In genomic region chr6:48610846-48611245, GRCh38 we compare ENCODE assay signal across 29 cellular contexts.
DNase-seq lines count a peak whose midpoint lies in the region; ATAC-seq, FAIRE-seq and TF ChIP-seq lines count a peak whose summit lies in the region.
"Had no signal": no experiment of that assay in that cellular context is flagged by ENCODE, and none has a peak within 500 bp of the region (broad histone marks: within the 10 kb centered on the region; RNA-seq: fewer than 3 reads in every experiment).

No MANE protein-coding gene starts in this region.

- H3K4me3 ChIP-seq in ACC112 (ENCODE audit: low read depth, low read length), result peak overlapping the region; percentile 64
- no peak overlapping the region for H3K4me3 ChIP-seq in endothelial cell of umbilical vein (replicated peaks in 1 of 3; ENCODE audit: insufficient read depth in 1 of 3, low read depth in 1 of 3, low read length in 3 of 3)
- H3K4me3 ChIP-seq: upper lobe of right lung had no signal

- H2AFZ ChIP-seq in ACC112 (ENCODE audit: low read length, unreplicated experiment) (peak overlapping the region; percentile 67), endothelial cell of umbilical vein (ENCODE audit: low read depth, low read length) (no peak overlapping the region)

- no peak overlapping the region for H3K9ac ChIP-seq in endothelial cell of umbilical vein (replicated peaks; ENCODE audit: extremely low read depth, insufficient read depth, low read length)
- H3K9ac ChIP-seq: KMS-11 had no signal

- no peak for TF ChIP-seq POLR2A in endothelial cell of umbilical vein (IDR thresholded peaks at IDR 0.05; ENCODE audit: low read depth, low read length)

- no peaks in the 10 kb centered on the region for H3K36me3 Mint-ChIP-seq in osteocyte (ENCODE audit: unreplicated experiment)
- H3K36me3 Mint-ChIP-seq: naive B cell; stimulated activated naive B cell treated with anti-CD40 and anti-IgM and Interleukin-4, amounts not matched to agents 10 μg/mL and 1 μg/mL and 100 μg/mL, for 72 hours had no signal

- intact Hi-C loops in endothelial cell of umbilical vein (cut with micrococcal nuclease), result no loop called here

- H3K9me1 ChIP-seq in endothelial cell of umbilical vein (replicated peaks; ENCODE audit: control insufficient read depth, extremely low read depth, insufficient read depth, low read length), result no peaks in the 10 kb centered on the region

- dilution Hi-C loops in endothelial cell of umbilical vein (cut with MboI; ENCODE audit: extremely low pct_ligation_motif_present, low sequenced_read_pairs), result no loop called here

- no peaks in the 10 kb centered on the region for H3K9me3 ChIP-seq in endothelial cell of umbilical vein (replicated peaks; ENCODE audit: control insufficient read depth, insufficient read depth, low read length)
- H3K9me3 ChIP-seq: neutrophil, upper lobe of right lung had no signal

- no peak for ATAC-seq in HG02840 (IDR thresholded peaks at IDR 0.05; ENCODE audit: low FRiP score, unreplicated experiment)
- ATAC-seq: stimulated activated naive B cell treated with anti-CD40 and anti-IgM and Interleukin-4, amounts not matched to agents 10 μg/mL and 1 μg/mL and 100 μg/mL, for 72 hours; upper lobe of right lung had no signal

- peak overlapping the region; percentile 53 for H3K27ac Mint-ChIP-seq in osteocyte (ENCODE audit: unreplicated experiment)
- H3K27ac Mint-ChIP-seq: activated CD4-positive, alpha-beta memory T cell treated with anti-CD3 and anti-CD28 coated beads, Interleukin-2, amount 10 ng/mL, durations not matched to agents 7 days and 5 days; activated naive CD4-positive, alpha-beta T cell treated with anti-CD3 and anti-CD28 coated beads for 36 hours; CD4-positive, alpha-beta T cell; naive B cell; stimulated activated naive B cell treated with anti-CD40 and anti-IgM and Interleukin-4, amounts not matched to agents 10 μg/mL and 1 μg/mL and 100 μg/mL, for 72 hours had no signal

- peaks cover 25% of the 10 kb centered on the region for H3K4me1 Mint-ChIP-seq in osteocyte (ENCODE audit: unreplicated experiment)
- H3K4me1 Mint-ChIP-seq: activated CD4-positive, alpha-beta memory T cell treated with anti-CD3 and anti-CD28 coated beads, Interleukin-2, amount 10 ng/mL, durations not matched to agents 7 days and 5 days; naive B cell; stimulated activated naive B cell treated with anti-CD40 and anti-IgM and Interleukin-4, amounts not matched to agents 10 μg/mL and 1 μg/mL and 100 μg/mL, for 72 hours had no signal

- no peaks in the 10 kb centered on the region for H3K27me3 ChIP-seq in ACC112 (ENCODE audit: insufficient read depth, low read length)
- no peaks in the 10 kb centered on the region for H3K27me3 ChIP-seq in endothelial cell of umbilical vein (ENCODE audit: control insufficient read depth in 2 of 2, insufficient read depth in 2 of 2, low read length in 2 of 2)
- H3K27me3 ChIP-seq: neutrophil, upper lobe of right lung had no signal

- no peaks in the 10 kb centered on the region for H4K20me1 ChIP-seq in endothelial cell of umbilical vein (replicated peaks; ENCODE audit: control insufficient read depth, extremely low read depth, insufficient read depth, low read length)

- CTCF ChIA-PET in endothelial cell of umbilical vein (lab: Charles Lee), result interaction anchor here (0.6 kb wide), 1 partner anchor 335 kb away, joined by 3 read pairs; no protein-coding TSS in a partner anchor

- H3K36me3 ChIP-seq in ACC112 (ENCODE audit: insufficient read depth, low read length), result no peaks in the 10 kb centered on the region
- H3K36me3 ChIP-seq in endothelial cell of umbilical vein (ENCODE audit: control insufficient read depth in 2 of 2, extremely low read depth in 1 of 2, insufficient read depth in 2 of 2, low read length in 2 of 2), result no peaks in the 10 kb centered on the region
- H3K36me3 ChIP-seq: neutrophil, upper lobe of right lung had no signal

- H3K4me1 ChIP-seq in ACC112 (ENCODE audit: control insufficient read depth, insufficient read depth, low read length, unreplicated experiment) (peaks cover 37% of the 10 kb centered on the region), endothelial cell of umbilical vein (ENCODE audit: control insufficient read depth, extremely low read depth, insufficient read depth, low read length) (no peaks in the 10 kb centered on the region)
- H3K4me1 ChIP-seq: upper lobe of right lung had no signal

- H3K9me3 Mint-ChIP-seq in osteocyte (ENCODE audit: unreplicated experiment), result peaks cover 4% of the 10 kb centered on the region

- H3K27ac ChIP-seq in ACC112 (ENCODE audit: low read depth, low read length) (peak overlapping the region; percentile 59), endothelial cell of umbilical vein (ENCODE audit: insufficient read depth, low read depth, low read length) (no peak overlapping the region)
- H3K27ac ChIP-seq: HL-60, KMS-11, neutrophil, upper lobe of right lung had no signal

- no peak overlapping the region for H3K4me3 Mint-ChIP-seq in osteocyte (ENCODE audit: unreplicated experiment)
- H3K4me3 Mint-ChIP-seq: activated CD4-positive, alpha-beta memory T cell treated with anti-CD3 and anti-CD28 coated beads, Interleukin-2, amount 10 ng/mL, durations not matched to agents 7 days and 5 days; activated naive CD4-positive, alpha-beta T cell treated with anti-CD3 and anti-CD28 coated beads for 36 hours; CD4-positive, alpha-beta T cell; naive B cell; stimulated activated naive B cell treated with anti-CD40 and anti-IgM and Interleukin-4, amounts not matched to agents 10 μg/mL and 1 μg/mL and 100 μg/mL, for 72 hours had no signal

- FAIRE-seq in endothelial cell of umbilical vein (lab: Jason Lieb, UNC), result no peak
- FAIRE-seq: bronchial epithelial cell, colon, frontal cortex, GM19239, H1 had no signal

- no peak for TF ChIP-seq CTCF in endothelial cell of umbilical vein (IDR thresholded peaks at IDR 0.05; ENCODE audit: extremely low read depth in 1 of 2, insufficient read depth in 1 of 2, low read depth in 1 of 2, low read length in 2 of 2)
- no peak for TF ChIP-seq CTCF in osteocyte (IDR thresholded peaks at IDR 0.05)

- peaks cover 2% of the 10 kb centered on the region for H3K27me3 Mint-ChIP-seq in osteocyte (ENCODE audit: unreplicated experiment)
- H3K27me3 Mint-ChIP-seq: activated CD4-positive, alpha-beta memory T cell treated with anti-CD3 and anti-CD28 coated beads, Interleukin-2, amount 10 ng/mL, durations not matched to agents 7 days and 5 days; CD4-positive, alpha-beta T cell; naive B cell; stimulated activated naive B cell treated with anti-CD40 and anti-IgM and Interleukin-4, amounts not matched to agents 10 μg/mL and 1 μg/mL and 100 μg/mL, for 72 hours had no signal

- no TSS peak for BruUV-seq in endothelial cell of umbilical vein (replicated peaks; lab: Mats Ljungman, UMichigan)

- POLR2A ChIA-PET in endothelial cell of umbilical vein (lab: Charles Lee), result no interaction called here

- H3K4me2 ChIP-seq in endothelial cell of umbilical vein (ENCODE audit: insufficient read depth, low read length), result no peak overlapping the region
- H3K4me2 ChIP-seq: KMS-11 had no signal

- DNase-seq in OCI-M1 (lab: John Stamatoyannopoulos, UW), result peak; percentile 26
- peak; percentile 50 for DNase-seq in endothelial cell of umbilical vein (ENCODE audit: low read depth, low spot score)
- DNase-seq in osteocyte (ENCODE audit: extremely low spot score, unreplicated experiment), result no peak
- no peak for DNase-seq in LoVo (ENCODE audit: low spot score)
- DNase-seq in activated CD4-positive, CD25-positive, alpha-beta regulatory T cell (lab: John Stamatoyannopoulos, UW), result no peak
- no peak for DNase-seq in middle frontal gyrus (ENCODE audit: extremely low spot score, low spot score)
- DNase-seq: activated CD4-positive, alpha-beta memory T cell treated with anti-CD3 and anti-CD28 coated beads, Interleukin-2, amount 10 ng/mL, durations not matched to agents 7 days and 5 days; activated CD8-positive, alpha-beta memory T cell treated with anti-CD3 and anti-CD28 coated beads, Interleukin-2, amount 50 U/mL, for 48 hours; activated naive CD4-positive, alpha-beta T cell treated with anti-CD3 and anti-CD28 coated beads for 36 hours; CD4-positive, alpha-beta T cell; effector CD8-positive, alpha-beta T cell; kidney glomerular epithelial cell; naive B cell; NCI-H1417 treated with DMSO at 0.1 percent for 48 hours; NCI-H2081; NCI-H526; stimulated activated naive B cell treated with anti-CD40 and anti-IgM and Interleukin-4, amounts not matched to agents 10 μg/mL and 1 μg/mL and 100 μg/mL, for 72 hours; T-helper 2 cell; upper lobe of right lung had no signal

- H3K79me2 ChIP-seq in ACC112 (ENCODE audit: control insufficient read depth, insufficient read depth, low read length, unreplicated experiment), result no peaks in the 10 kb centered on the region
- no peaks in the 10 kb centered on the region for H3K79me2 ChIP-seq in endothelial cell of umbilical vein (ENCODE audit: control insufficient read depth, insufficient read depth, low read length)

TF ChIP-seq in endothelial cell of umbilical vein, 7 proteins besides CTCF, POLR2A, EP300 and RAD21:
- TF ChIP-seq POLR2AphosphoS5 (IDR thresholded peaks at IDR 0.05; ENCODE audit: insufficient read depth, low read depth, low read length) (no peak), FOS (IDR thresholded peaks at IDR 0.05; ENCODE audit: borderline replicate concordance, insufficient read depth, low read length) (no peak), GATA2 (IDR thresholded peaks at IDR 0.05; ENCODE audit: insufficient read depth, insufficient read length, low read depth, low read length) (no peak), MYC (IDR thresholded peaks at IDR 0.05; ENCODE audit: low read depth, low read length) (no peak), JUN (IDR thresholded peaks at IDR 0.05; ENCODE audit: borderline replicate concordance, insufficient read depth, insufficient read length, low read depth) (no peak), EZH2 (IDR thresholded peaks at IDR 0.05; ENCODE audit: borderline replicate concordance, low read depth, low read length, severe bottlenecking) (no peak), MAX (IDR thresholded peaks at IDR 0.05; ENCODE audit: insufficient read depth, insufficient read length) (no peak)

Comparison
In these comparisons a context has a peak if more than half of its experiments do, and no peak if none do; other contexts are left out.
1. DNase-seq: peak in OCI-M1 (single experiment) and endothelial cell of umbilical vein (single experiment); none in osteocyte (single experiment), LoVo (single experiment), activated CD4-positive, CD25-positive, alpha-beta regulatory T cell (0 of 4) and middle frontal gyrus (single experiment).